ENCODE assay signal across 9 cellular contexts in the genomic region with DNA sequence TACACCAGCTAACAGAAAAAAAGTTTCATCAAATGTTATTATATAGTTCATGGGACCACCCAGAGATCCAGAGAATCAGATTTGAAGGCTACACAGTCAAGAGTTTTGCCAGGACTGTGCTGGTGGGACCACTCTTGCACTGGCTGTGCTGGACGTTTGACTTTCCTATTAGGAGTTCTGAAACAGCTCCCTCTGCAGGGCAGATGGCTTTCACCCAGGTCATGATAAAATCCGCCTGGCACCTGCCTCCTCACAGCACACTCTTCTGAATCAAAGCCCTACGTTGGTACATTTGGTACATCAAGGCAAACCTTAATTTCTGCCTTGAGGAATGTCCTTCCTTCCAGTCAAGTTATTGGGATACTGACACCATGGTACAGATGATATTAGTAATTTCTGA.
DNase-seq lines count a peak whose midpoint lies in the region; ATAC-seq and TF ChIP-seq lines count a peak whose summit lies in the region.
"Had no signal": no experiment of that assay in that cellular context is flagged by ENCODE, and none has a peak within 500 bp of the region (broad histone marks: within the 10 kb centered on the region; RNA-seq: fewer than 3 reads in every experiment).

No MANE protein-coding gene starts in this region.

- TF ChIP-seq CTCF in DOHH2 (IDR thresholded peaks at IDR 0.05; ENCODE audit: low read depth, low read length, poor library complexity, severe bottlenecking) (peak; percentile 47), HCT116 (IDR thresholded peaks at IDR 0.05 in 2 of 3, conservative IDR thresholded peaks at IDR 0.05 in 1 of 3; ENCODE audit: borderline replicate concordance in 1 of 3, insufficient read depth in 1 of 3, low read depth in 2 of 3, low read length in 2 of 3) (peak in 2 of 3 experiments; percentile 66 to 71; a peak in 4 of 6 replicates), brain microvascular endothelial cell (IDR thresholded peaks at IDR 0.05; ENCODE audit: low read depth, low read length, missing control alignments) (no peak)

- H3K9me3 ChIP-seq in DOHH2 (ENCODE audit: control insufficient read depth, insufficient read depth, low read length) (no peaks in the 10 kb centered on the region), HCT116 (ENCODE audit: control insufficient read depth in 1 of 2, insufficient read depth in 1 of 2, low read depth in 1 of 2, low read length in 2 of 2) (no peaks in the 10 kb centered on the region)

- H3K4me2 ChIP-seq in DOHH2 (ENCODE audit: low read length) (no peak overlapping the region), HCT116 (ENCODE audit: low read length) (no peak overlapping the region)

- in situ Hi-C loops in brain microvascular endothelial cell (cut with HindIII; ENCODE audit: low pct_ligation_motif_present, low sequenced_read_pairs): no loop called here

- peak; percentile 22; the same call in 1 of the 2 replicates for TF ChIP-seq RAD21 in HCT116 (IDR thresholded peaks at IDR 0.05; ENCODE audit: low read depth)

- POLR2A ChIA-PET in HCT116 (lab: Charles Lee): no interaction called here

- no peaks in the 10 kb centered on the region for H3K9me2 ChIP-seq in DOHH2 (replicated peaks; ENCODE audit: control insufficient read depth, low read length)
- H3K9me2 ChIP-seq in HCT116 (ENCODE audit: insufficient read depth): no peaks in the 10 kb centered on the region

- peak; percentile 69 for ATAC-seq in HCT116
- ATAC-seq in GM19035 (IDR thresholded peaks at IDR 0.05; ENCODE audit: unreplicated experiment): no peak

- CTCF ChIA-PET in HCT116 (lab: Charles Lee): interaction anchor here (1.2 kb wide), 1 partner anchor 12 kb away, joined by 3 read pairs; no protein-coding TSS in a partner anchor

- H3K4me3 ChIP-seq in DOHH2 (ENCODE audit: low read length) (no peak overlapping the region), HCT116 (replicated peaks in 1 of 2; ENCODE audit: low read depth in 1 of 2, low read length in 2 of 2) (no peak overlapping the region), brain microvascular endothelial cell (ENCODE audit: low read depth, low read length) (no peak overlapping the region)

- no peaks in the 10 kb centered on the region for H3F3A ChIP-seq in DOHH2 (ENCODE audit: control insufficient read depth, insufficient read depth)

- no peak overlapping the region for H2AFZ ChIP-seq in HCT116 (ENCODE audit: low read depth, low read length, poor library complexity, severe bottlenecking)

- RAD21 ChIA-PET in HCT116 (lab: Charles Lee; ENCODE audit: low non-redundant PET in 1 of 2, low total read pairs in 2 of 2, uncharacterized antibody in 2 of 2, unreplicated experiment in 2 of 2): no interaction called here

- peak; percentile 7 for DNase-seq in HCT116 (ENCODE audit: low read depth, low spot score)
- DNase-seq in RPMI8226: peak; percentile 27
- DNase-seq in iris pigment epithelial cell (ENCODE audit: low read depth): peak; percentile 6
- DNase-seq in brain microvascular endothelial cell: no peak
- DNase-seq in epidermal melanocyte (ENCODE audit: insufficient read length, low spot score): no peak
- no peak for DNase-seq in NCI-H446 (lab: John Stamatoyannopoulos, UW)
- DNase-seq: IMR-90 had no signal

- no peaks in the 10 kb centered on the region for H4K20me1 ChIP-seq in DOHH2 (ENCODE audit: control insufficient read depth, insufficient read depth, low read depth, low read length)
- H4K20me1 ChIP-seq in HCT116 (ENCODE audit: insufficient read depth): no peaks in the 10 kb centered on the region

- H3K27ac ChIP-seq in DOHH2 (ENCODE audit: low read depth, low read length) (no peak overlapping the region), HCT116 (ENCODE audit: low read depth, low read length) (no peak overlapping the region), brain microvascular endothelial cell (no peak overlapping the region)

- H3K27me3 ChIP-seq in DOHH2 (ENCODE audit: control insufficient read depth, low read length): peaks cover 3% of the 10 kb centered on the region; the same call in 1 of the 2 replicates
- H3K27me3 ChIP-seq in HCT116 (ENCODE audit: insufficient read depth, low read length): peaks cover 36% of the 10 kb centered on the region
- H3K27me3 ChIP-seq in brain microvascular endothelial cell (replicated peaks): no peaks in the 10 kb centered on the region

- TF ChIP-seq POLR2A in HCT116 (IDR thresholded peaks at IDR 0.05; ENCODE audit: borderline replicate concordance, extremely low read depth, insufficient read depth, insufficient read length): no peak

- H3K36me3 ChIP-seq in DOHH2 (ENCODE audit: control insufficient read depth, low read length) (no peaks in the 10 kb centered on the region), HCT116 (ENCODE audit: control insufficient read depth in 1 of 2, insufficient read depth in 2 of 2, low read length in 2 of 2) (no peaks in the 10 kb centered on the region), brain microvascular endothelial cell (replicated peaks) (no peaks in the 10 kb centered on the region)

- H3K4me1 ChIP-seq in DOHH2 (ENCODE audit: control insufficient read depth, low read length): no peaks in the 10 kb centered on the region
- H3K4me1 ChIP-seq in HCT116 (ENCODE audit: control insufficient read depth in 1 of 2, insufficient read depth in 2 of 2, low read length in 2 of 2): no peaks in the 10 kb centered on the region

- BruUV-seq in HCT116 (replicated peaks; lab: Mats Ljungman, UMichigan): no TSS peak

- H3K9ac ChIP-seq in HCT116 (ENCODE audit: low read length): no peak overlapping the region

- no peaks in the 10 kb centered on the region for H3K79me2 ChIP-seq in DOHH2 (ENCODE audit: control insufficient read depth, low read length)
- H3K79me2 ChIP-seq in HCT116 (ENCODE audit: insufficient read depth, low read length): no peaks in the 10 kb centered on the region

- intact Hi-C loops in HCT116 (cut with micrococcal nuclease): no loop called here

TF ChIP-seq in HCT116, 20 proteins besides CTCF, POLR2A, EP300 and RAD21 (continues in another document):
- TF ChIP-seq SIN3A (IDR thresholded peaks at IDR 0.05; ENCODE audit: low read depth) (no peak), ZBTB33 (IDR thresholded peaks at IDR 0.05; ENCODE audit: extremely low read depth, insufficient replicate concordance, low read length) (no peak), TCF7L2 (IDR thresholded peaks at IDR 0.05; ENCODE audit: borderline replicate concordance, extremely low read depth, insufficient read depth, insufficient read length) (no peak), MAX (IDR thresholded peaks at IDR 0.05) (no peak), ATF3 (IDR thresholded peaks at IDR 0.05) (no peak), EGR1 (IDR thresholded peaks at IDR 0.05; ENCODE audit: low read depth) (no peak), FOSL1 (IDR thresholded peaks at IDR 0.05; ENCODE audit: low read depth) (no peak), ELF1 (IDR thresholded peaks at IDR 0.05; ENCODE audit: borderline replicate concordance, low read depth) (no peak), YY1 (IDR thresholded peaks at IDR 0.05; ENCODE audit: extremely low read depth, insufficient replicate concordance, low read depth, low read length) (no peak), JUND (IDR thresholded peaks at IDR 0.05) (no peak), CEBPB (IDR thresholded peaks at IDR 0.05; ENCODE audit: low read depth) (no peak), SRF (IDR thresholded peaks at IDR 0.05; ENCODE audit: low read depth) (no peak), ZNF274 (IDR thresholded peaks at IDR 0.05; ENCODE audit: low read depth, low read length) (no peak), EZH2 (IDR thresholded peaks at IDR 0.05) (no peak), SP1 (IDR thresholded peaks at IDR 0.05; ENCODE audit: low read depth) (no peak), ZFX (IDR thresholded peaks at IDR 0.05) (no peak)

Comparison
In these comparisons a context has a peak if more than half of its experiments do, and no peak if none do; other contexts are left out.
1. DNase-seq: peak in HCT116 (single experiment), RPMI8226 (single experiment) and iris pigment epithelial cell (single experiment); none in brain microvascular endothelial cell (single experiment), epidermal melanocyte (single experiment) and NCI-H446 (0 of 2).